ENCODE assay signal across 12 cellular contexts in the genomic region with DNA sequence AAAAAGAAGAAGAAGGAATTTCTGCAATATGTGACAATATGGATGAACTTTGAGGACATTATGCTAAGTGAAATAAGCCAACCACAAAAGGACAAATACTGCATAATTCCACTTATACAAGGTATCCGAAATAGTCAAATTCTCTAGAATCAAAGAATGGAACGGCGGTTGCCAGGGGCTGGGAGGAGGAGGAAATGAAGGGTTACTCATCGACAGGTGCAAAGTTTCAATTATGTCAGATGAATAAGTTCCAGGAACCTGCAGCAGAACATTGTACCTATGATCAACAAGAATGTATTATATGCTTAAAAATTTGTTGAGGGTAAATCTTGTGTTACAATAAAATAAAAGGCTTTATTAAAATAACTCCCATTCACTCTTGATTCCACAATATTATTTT. TPM values are rescaled to one million over a fixed set of nuclear protein-coding genes. Genes with fewer than 3 reads are reported as not detected.
DNase-seq lines count a peak whose midpoint lies in the region; ATAC-seq, FAIRE-seq and TF ChIP-seq lines count a peak whose summit lies in the region.
"Had no signal": no experiment of that assay in that cellular context is flagged by ENCODE, and none has a peak within 500 bp of the region (broad histone marks: within the 10 kb centered on the region; RNA-seq: fewer than 3 reads in every experiment).

No MANE protein-coding gene starts in this region.

- TF ChIP-seq EP300 in tibial nerve (IDR thresholded peaks at IDR 0.05) = no peak

- no peak for ATAC-seq in GM23338

- CTCF ChIA-PET in activated naive CD4-positive, alpha-beta T cell treated with anti-CD3 and anti-CD28 coated beads for 36 hours (lab: Charles Lee) = no interaction called here

- H3K4me3 Mint-ChIP-seq in activated naive CD4-positive, alpha-beta T cell treated with anti-CD3 and anti-CD28 coated beads for 36 hours = no peak overlapping the region
- peak overlapping the region; percentile 18 for H3K4me3 Mint-ChIP-seq in T-helper 1 cell treated with Interleukin-12 subunit alpha and Interleukin-12 subunit beta and Interleukin-4 antibody, amounts not matched to agents 30 μg/mL and 1 μg/mL, for 36 hours
- no peak overlapping the region for H3K4me3 Mint-ChIP-seq in GM23338

- H3K27ac Mint-ChIP-seq in activated naive CD4-positive, alpha-beta T cell treated with anti-CD3 and anti-CD28 coated beads for 36 hours = no peak overlapping the region
- H3K27ac Mint-ChIP-seq in T-helper 1 cell treated with Interleukin-12 subunit alpha and Interleukin-12 subunit beta and Interleukin-4 antibody, amounts not matched to agents 30 μg/mL and 1 μg/mL, for 36 hours = peak overlapping the region; percentile 10
- H3K27ac Mint-ChIP-seq in GM23338 = no peak overlapping the region

- H2AFZ ChIP-seq in GM23338 = no peak overlapping the region

- no peak for TF ChIP-seq POLR2A in tibial nerve (IDR thresholded peaks at IDR 0.05)

- peaks cover 16% of the 10 kb centered on the region for H3K4me1 Mint-ChIP-seq in activated naive CD4-positive, alpha-beta T cell treated with anti-CD3 and anti-CD28 coated beads for 36 hours (ENCODE audit: low read depth)
- H3K4me1 Mint-ChIP-seq in T-helper 1 cell treated with Interleukin-12 subunit alpha and Interleukin-12 subunit beta and Interleukin-4 antibody, amounts not matched to agents 30 μg/mL and 1 μg/mL, for 36 hours (ENCODE audit: low read depth) = peaks cover 40% of the 10 kb centered on the region
- H3K4me1 Mint-ChIP-seq in GM23338 = no peaks in the 10 kb centered on the region; the same call in 2 of the 3 replicates

- 0 out of 2 replicates have a peak, but pooled peaks cover 7% of the 10 kb centered on the region for H3K9me2 ChIP-seq in GM23338 (ENCODE audit: insufficient read depth)

- H3K27me3 ChIP-seq in small intestine (ENCODE audit: control insufficient read depth in 2 of 2, insufficient read depth in 2 of 2, low read length in 2 of 2) = no peaks in the 10 kb centered on the region
- H3K27me3 ChIP-seq in GM23338 (ENCODE audit: insufficient read depth) = no peaks in the 10 kb centered on the region
- H3K27me3 ChIP-seq in tibial nerve = no peaks in the 10 kb centered on the region

- no peaks in the 10 kb centered on the region for H3K4me1 ChIP-seq in small intestine (ENCODE audit: control insufficient read depth in 2 of 2, insufficient read depth in 1 of 2, low read depth in 1 of 2, low read length in 1 of 2)
- no peaks in the 10 kb centered on the region for H3K4me1 ChIP-seq in GM23338 (ENCODE audit: insufficient read depth)
- peaks cover 0 to 18% (median 0%) of the 10 kb centered on the region in 4 donors for H3K4me1 ChIP-seq in tibial nerve

- H3K9me3 Mint-ChIP-seq in activated naive CD4-positive, alpha-beta T cell treated with anti-CD3 and anti-CD28 coated beads for 36 hours = no peaks in the 10 kb centered on the region
- no peaks in the 10 kb centered on the region for H3K9me3 Mint-ChIP-seq in T-helper 1 cell treated with Interleukin-12 subunit alpha and Interleukin-12 subunit beta and Interleukin-4 antibody, amounts not matched to agents 30 μg/mL and 1 μg/mL, for 36 hours
- no peaks in the 10 kb centered on the region for H3K9me3 Mint-ChIP-seq in GM23338

- 10 to 44% (median 25%) methylated on average over 4 of the region's 4 CpGs for WGBS in small intestine, 3 donors
- WGBS in tibial nerve, 2 donors = 91 to 95% methylated on average over 4 of the region's 4 CpGs

- intact Hi-C loops in activated naive CD4-positive, alpha-beta T cell treated with anti-CD3 and anti-CD28 coated beads for 36 hours (cut with micrococcal nuclease) = loop anchor here (2.0 kb wide), 1 partner anchor 69 kb away; no protein-coding TSS in a partner anchor

- H3K4me2 ChIP-seq in GM23338 = no peak overlapping the region

- H3F3A ChIP-seq in GM23338 (replicated peaks; ENCODE audit: low read depth) = no peaks in the 10 kb centered on the region

- no peaks in the 10 kb centered on the region for H3K79me2 ChIP-seq in GM23338 (replicated peaks; ENCODE audit: insufficient read depth)

- H3K9me3 ChIP-seq in small intestine (ENCODE audit: control insufficient read depth, low read depth) (no peaks in the 10 kb centered on the region), tibial nerve (no peaks in the 10 kb centered on the region)

- no peak for TF ChIP-seq CTCF in GM23338 (conservative IDR thresholded peaks at IDR 0.05; ENCODE audit: low read depth in 2 of 2)
- TF ChIP-seq CTCF in tibial nerve (IDR thresholded peaks at IDR 0.05) = no peak

- H3K27ac ChIP-seq in small intestine (ENCODE audit: low read depth in 1 of 2, low read length in 1 of 2) (no peak overlapping the region), GM23338 (ENCODE audit: low read depth) (no peak overlapping the region), tibial nerve (no peak overlapping the region)

- FAIRE-seq in GM19239 (lab: Jason Lieb, UNC) = peak; percentile 89
- FAIRE-seq in small intestine (lab: Jason Lieb, UNC) = no peak
- FAIRE-seq: bronchial epithelial cell had no signal

- peak; percentile 62 for DNase-seq in activated naive CD4-positive, alpha-beta T cell treated with anti-CD3 and anti-CD28 coated beads for 36 hours
- DNase-seq in activated naive CD4-positive, alpha-beta T cell treated with anti-CD3 and anti-CD28 coated beads, Interleukin-2, amount 50 U/mL, for 16 hours = no peak
- DNase-seq in GM19239 (ENCODE audit: insufficient read length, low spot score) (no peak), small intestine (peak; percentile 80), GM23338 (ENCODE audit: low spot score) (no peak), tibial nerve (ENCODE audit: low spot score in 2 of 2) (no peak)
- DNase-seq: activated T-cell treated with anti-CD3 and anti-CD28 coated beads for 4 hours, mesenchymal stem cell, NCI-H82, substantia nigra had no signal

- no peaks in the 10 kb centered on the region for H3K36me3 Mint-ChIP-seq in activated naive CD4-positive, alpha-beta T cell treated with anti-CD3 and anti-CD28 coated beads for 36 hours (ENCODE audit: low read depth)
- H3K36me3 Mint-ChIP-seq in T-helper 1 cell treated with Interleukin-12 subunit alpha and Interleukin-12 subunit beta and Interleukin-4 antibody, amounts not matched to agents 30 μg/mL and 1 μg/mL, for 36 hours (ENCODE audit: low read depth) = no peaks in the 10 kb centered on the region
- H3K36me3 Mint-ChIP-seq in GM23338 (ENCODE audit: low read depth) = no peaks in the 10 kb centered on the region

- no peaks in the 10 kb centered on the region for H3K27me3 Mint-ChIP-seq in activated naive CD4-positive, alpha-beta T cell treated with anti-CD3 and anti-CD28 coated beads for 36 hours (ENCODE audit: low read depth)
- H3K27me3 Mint-ChIP-seq in T-helper 1 cell treated with Interleukin-12 subunit alpha and Interleukin-12 subunit beta and Interleukin-4 antibody, amounts not matched to agents 30 μg/mL and 1 μg/mL, for 36 hours (ENCODE audit: low read depth) = no peaks in the 10 kb centered on the region
- H3K27me3 Mint-ChIP-seq in GM23338 (ENCODE audit: insufficient read depth, low read depth, poor library complexity) = peaks cover 2% of the 10 kb centered on the region

- no peaks in the 10 kb centered on the region for H4K20me1 ChIP-seq in GM23338 (replicated peaks; ENCODE audit: insufficient read depth)

- no peaks in the 10 kb centered on the region for H3K36me3 ChIP-seq in small intestine (ENCODE audit: control insufficient read depth in 2 of 2, insufficient read depth in 2 of 2, low read length in 2 of 2)
- H3K36me3 ChIP-seq in GM23338 (ENCODE audit: insufficient read depth) = no peaks in the 10 kb centered on the region
- no peaks in the 10 kb centered on the region for H3K36me3 ChIP-seq in tibial nerve

- H3K4me3 ChIP-seq in small intestine (ENCODE audit: low read depth in 1 of 2, low read length in 2 of 2) (no peak overlapping the region), GM23338 (no peak overlapping the region), tibial nerve (no peak overlapping the region)

TF ChIP-seq in GM23338, 12 proteins besides CTCF, POLR2A, EP300 and RAD21 (continues in another document):
- TF ChIP-seq EZH2phosphoT487 (IDR thresholded peaks at IDR 0.05; ENCODE audit: unreplicated experiment) = no peak
- no peak for TF ChIP-seq STAT1 (IDR thresholded peaks at IDR 0.05; ENCODE audit: unreplicated experiment)
- TF ChIP-seq, protein P1, sequence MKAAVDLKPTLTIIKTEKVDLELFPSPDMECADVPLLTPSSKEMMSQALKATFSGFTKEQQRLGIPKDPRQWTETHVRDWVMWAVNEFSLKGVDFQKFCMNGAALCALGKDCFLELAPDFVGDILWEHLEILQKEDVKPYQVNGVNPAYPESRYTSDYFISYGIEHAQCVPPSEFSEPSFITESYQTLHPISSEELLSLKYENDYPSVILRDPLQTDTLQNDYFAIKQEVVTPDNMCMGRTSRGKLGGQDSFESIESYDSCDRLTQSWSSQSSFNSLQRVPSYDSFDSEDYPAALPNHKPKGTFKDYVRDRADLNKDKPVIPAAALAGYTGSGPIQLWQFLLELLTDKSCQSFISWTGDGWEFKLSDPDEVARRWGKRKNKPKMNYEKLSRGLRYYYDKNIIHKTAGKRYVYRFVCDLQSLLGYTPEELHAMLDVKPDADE (IDR thresholded peaks at IDR 0.05) = no peak

RNA-seq across cellular contexts. Expression of a gene that starts 49.0 kb away (rescaled TPM):
- 10 to 100 TPM; 29.6 to 31.7 TPM for total RNA-seq in activated naive CD4-positive, alpha-beta T cell treated with anti-CD3 and anti-CD28 coated beads for 36 hours
- polyA plus RNA-seq in small intestine (10 to 100 TPM; 17.8 to 29.0 (median 23.7) TPM), GM23338 (2016; fragmentation: Nextera tagmentation; extraction: Ambion mirVana) (66.7 and 79.0 TPM in 2 replicates)
- 118 and 138 TPM in 2 replicates for total RNA-seq in GM23338 (2014; rRNA removed; shearing (Covaris generic))
- total RNA-seq in tibial nerve = 10 to 100 TPM; 23.1 to 49.6 (median 36.0) TPM

Comparison
In these comparisons a context has a peak if more than half of its experiments do, and no peak if none do; other contexts are left out.
1. DNase-seq: peak in activated naive CD4-positive, alpha-beta T cell treated with anti-CD3 and anti-CD28 coated beads for 36 hours (single experiment) and small intestine (single experiment); none in activated naive CD4-positive, alpha-beta T cell treated with anti-CD3 and anti-CD28 coated beads, Interleukin-2, amount 50 U/mL, for 16 hours (single experiment), GM19239 (single experiment), GM23338 (single experiment) and tibial nerve (0 of 2).